ENCODE assay signal across 8 cellular contexts in the genomic region with DNA sequence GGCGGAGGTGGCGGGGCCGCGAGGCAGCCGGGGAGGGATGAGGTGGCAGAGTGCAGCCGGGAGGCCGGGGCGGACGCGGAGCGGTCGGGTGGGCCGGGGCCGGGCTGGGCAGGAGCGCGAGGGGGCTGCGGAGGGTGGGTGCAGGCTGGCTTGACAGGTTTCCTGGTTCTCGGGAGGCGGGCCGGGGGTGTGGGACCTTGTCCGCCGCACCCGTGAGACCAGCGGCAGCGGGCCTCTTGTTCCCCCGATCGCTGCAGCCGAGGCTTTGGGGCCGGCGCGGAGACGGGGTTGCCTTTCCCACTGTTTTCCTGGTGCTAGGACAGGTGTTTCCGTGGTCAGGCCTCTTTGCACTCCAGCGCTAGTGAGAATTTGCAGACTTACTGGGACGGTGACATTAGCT. TPM values are rescaled to one million over a fixed set of nuclear protein-coding genes. Genes with fewer than 3 reads are reported as not detected.
DNase-seq lines count a peak whose midpoint lies in the region; ATAC-seq and TF ChIP-seq lines count a peak whose summit lies in the region.
"Not testable (repeated sequence)": the region's sequence is repeated elsewhere in the genome, so short reads cannot be mapped to it uniquely, and the experiment has no call there.

No MANE protein-coding gene starts in this region.

- peak in 9 of 10 experiments; percentile 2 to 41 (median 11) for DNase-seq in CD4-positive, alpha-beta T cell
- DNase-seq in PC-3 = peak; percentile 27
- peak; percentile 35 to 44 for DNase-seq in activated T-cell treated with anti-CD3 and anti-CD28 coated beads, Interleukin-2, amount 50 U/mL, for 72 hours
- DNase-seq in epithelial cell of prostate (ENCODE audit: low read depth, low spot score) = not testable (repeated sequence)
- DNase-seq in medulla oblongata (ENCODE audit: extremely low spot score) = peak; percentile 30
- DNase-seq in stimulated activated CD4-positive, alpha-beta T cell treated with anti-CD3 and anti-CD28 coated beads, Interleukin-4, amount 100 ng/mL, for 1 hour = peak; percentile 15

- peak overlapping the region; percentile 63; the same call in 1 of the 2 replicates for H3K9ac ChIP-seq in PC-3 (ENCODE audit: low read length)

- not testable (repeated sequence) for TF ChIP-seq CTCF in CD4-positive, alpha-beta T cell (IDR thresholded peaks at IDR 0.05); PC-3 (conservative IDR thresholded peaks at IDR 0.05; ENCODE audit: low read depth, low read length)

- not testable (repeated sequence) for H4K20me1 ChIP-seq in PC-3 (ENCODE audit: low read length)

- peak overlapping the region; percentile 90 for H3K4me2 ChIP-seq in PC-3 (ENCODE audit: low read length)

- H3F3A ChIP-seq in PC-3 (ENCODE audit: low read length, unreplicated experiment) = not testable (repeated sequence)

- H3K9me3 Mint-ChIP-seq in CD4-positive, alpha-beta T cell; activated T-cell treated with anti-CD3 and anti-CD28 coated beads, Interleukin-2, amount 50 U/mL, for 72 hours: not testable (repeated sequence)

- peak overlapping the region; percentile 55; the same call in 1 of the 2 replicates for H2AFZ ChIP-seq in PC-3 (ENCODE audit: low read length)

- POLR2A ChIA-PET in CD4-positive, alpha-beta T cell (lab: Charles Lee) = interaction anchor here (1.1 to 5.1 kb wide), 4 partner anchors 33 to 1113 kb away, joined by 4 to 61 read pairs (median 7); a partner anchor contains a TSS
- POLR2A ChIA-PET in PC-3 (lab: Charles Lee; ENCODE audit: unreplicated experiment) = not testable (repeated sequence)

- not testable (repeated sequence) for H3K36me3 Mint-ChIP-seq in CD4-positive, alpha-beta T cell (ENCODE audit: low read depth); activated T-cell treated with anti-CD3 and anti-CD28 coated beads, Interleukin-2, amount 50 U/mL, for 72 hours (ENCODE audit: insufficient read depth in 2 of 2)

- intact Hi-C loops in CD4-positive, alpha-beta T cell (cut with DNase I, micrococcal nuclease) = loop anchor here (2.0 to 10.0 kb wide), 7 partner anchors 32 to 1704 kb away; a partner anchor contains a TSS
- intact Hi-C loops in PC-3 (cut with micrococcal nuclease) = loop anchor here (2.0 kb wide), 2 partner anchors 32 to 88 kb away; a partner anchor contains a TSS

- peak overlapping the region; percentile 90 for H3K4me3 Mint-ChIP-seq in CD4-positive, alpha-beta T cell
- peak overlapping the region; percentile 84 to 92 for H3K4me3 Mint-ChIP-seq in activated T-cell treated with anti-CD3 and anti-CD28 coated beads, Interleukin-2, amount 50 U/mL, for 72 hours

- not testable (repeated sequence) for H3K36me3 ChIP-seq in PC-3 (ENCODE audit: low read depth, low read length)

- CTCF ChIA-PET in CD4-positive, alpha-beta T cell (lab: Charles Lee) = interaction anchor here (2.3 kb wide), 1 partner anchor 32 kb away, joined by 8 read pairs; a partner anchor contains a TSS
- CTCF ChIA-PET in PC-3 (lab: Charles Lee) = not testable (repeated sequence)

- not testable (repeated sequence) for H3K27me3 ChIP-seq in CD4-positive, alpha-beta T cell (ENCODE audit: control insufficient read depth, insufficient read depth, low read length); PC-3 (ENCODE audit: low read length)

- H3K9me3 ChIP-seq in CD4-positive, alpha-beta T cell (ENCODE audit: control insufficient read depth, low read length); PC-3 (ENCODE audit: low read length): not testable (repeated sequence)

- H3K4me3 ChIP-seq in PC-3 (ENCODE audit: low read length) = peak overlapping the region; percentile 92

- peak overlapping the region; percentile 77 for H3K27ac Mint-ChIP-seq in CD4-positive, alpha-beta T cell
- H3K27ac Mint-ChIP-seq in activated T-cell treated with anti-CD3 and anti-CD28 coated beads, Interleukin-2, amount 50 U/mL, for 72 hours = peak overlapping the region; percentile 87

- not testable (repeated sequence) for H3K9me2 ChIP-seq in PC-3 (replicated peaks; ENCODE audit: low read length)

- not testable (repeated sequence) for H3K27ac ChIP-seq in CD4-positive, alpha-beta T cell (ENCODE audit: low read depth, low read length); PC-3 (ENCODE audit: low read length)
- peak overlapping the region; percentile 46 for H3K27ac ChIP-seq in epithelial cell of prostate

- peaks cover 17% of the 10 kb centered on the region for H3K4me1 Mint-ChIP-seq in CD4-positive, alpha-beta T cell (ENCODE audit: low read depth)
- H3K4me1 Mint-ChIP-seq in activated T-cell treated with anti-CD3 and anti-CD28 coated beads, Interleukin-2, amount 50 U/mL, for 72 hours (ENCODE audit: low read depth) = peaks cover 19% of the 10 kb centered on the region

- H3K79me2 ChIP-seq in PC-3 (ENCODE audit: low read length) = peaks cover 22% of the 10 kb centered on the region

- H3K27me3 Mint-ChIP-seq in CD4-positive, alpha-beta T cell; activated T-cell treated with anti-CD3 and anti-CD28 coated beads, Interleukin-2, amount 50 U/mL, for 72 hours (ENCODE audit: low read depth): not testable (repeated sequence)

- not testable (repeated sequence) for ATAC-seq in CD4-positive, alpha-beta T cell (ENCODE audit: poor library complexity)
- ATAC-seq in GM21381 (IDR thresholded peaks at IDR 0.05; ENCODE audit: unreplicated experiment) (peak; percentile 20), HG03521 (IDR thresholded peaks at IDR 0.05; ENCODE audit: unreplicated experiment) (peak; percentile 18), PC-3 (peak; percentile 28)
- ATAC-seq in activated T-cell treated with anti-CD3 and anti-CD28 coated beads, Interleukin-2, amount 50 U/mL, for 72 hours (replicated peaks in 1 of 2) = peak; percentile 8 to 41

- not testable (repeated sequence) for BruUV-seq in PC-3 (replicated peaks; lab: Mats Ljungman, UMichigan)

- not testable (repeated sequence) for H3K4me1 ChIP-seq in PC-3 (ENCODE audit: insufficient read depth, low read length)

RNA-seq across cellular contexts. Expression of a gene that starts 32.3 kb away (rescaled TPM):
- total RNA-seq in CD4-positive, alpha-beta T cell = 10 to 100 TPM; 16.6 to 17.2 TPM
- 4.7 and 8.6 TPM in 2 replicates for total RNA-seq in PC-3 (2014; rRNA removed)
- 10 to 100 TPM; 14.4 to 14.6 TPM for total RNA-seq in activated T-cell treated with anti-CD3 and anti-CD28 coated beads, Interleukin-2, amount 50 U/mL, for 72 hours

RNA-seq across cellular contexts. Expression of a gene that starts 47.9 kb away (rescaled TPM):
- total RNA-seq in CD4-positive, alpha-beta T cell = 1 to 10 TPM; 1.9 to 2.2 TPM
- 1.9 and 2.1 TPM in 2 replicates for total RNA-seq in PC-3 (2014; rRNA removed)
- 1 to 10 TPM; 6.6 to 6.9 TPM for total RNA-seq in activated T-cell treated with anti-CD3 and anti-CD28 coated beads, Interleukin-2, amount 50 U/mL, for 72 hours
